In the genomic region with DNA sequence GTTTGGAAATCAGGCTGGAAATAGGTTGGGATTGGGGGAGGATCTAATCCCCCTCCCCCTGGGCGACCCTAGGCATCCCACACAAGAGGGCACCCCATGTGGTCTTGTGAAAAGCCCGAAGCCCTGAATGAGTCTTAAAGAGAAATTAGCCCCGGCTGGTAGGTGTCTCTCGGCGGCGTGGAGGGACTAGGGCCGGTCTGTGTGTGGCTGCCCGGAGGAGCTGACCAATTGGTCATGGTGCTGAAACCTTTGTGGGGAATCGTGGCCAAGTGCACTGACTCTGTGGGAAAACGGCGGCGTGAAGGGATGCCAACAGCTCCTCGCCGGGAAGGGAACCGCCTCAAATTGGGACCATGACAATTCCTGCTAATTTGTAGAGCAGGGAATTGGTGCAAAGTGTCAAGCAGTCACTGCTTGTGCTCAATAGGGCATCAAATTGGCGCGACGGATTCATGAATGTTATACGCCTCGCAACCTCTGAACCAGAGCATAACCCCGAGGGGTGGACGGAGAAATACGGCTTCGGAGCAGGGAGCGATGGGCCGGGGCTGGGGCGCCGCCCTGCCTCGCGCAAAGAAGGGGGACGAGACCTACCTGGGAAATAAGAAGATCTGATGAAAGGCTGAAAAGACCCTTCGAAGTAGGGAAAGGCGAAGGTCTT, we compare ENCODE assay signal across 9 cellular contexts. TPM values are rescaled to one million over a fixed set of nuclear protein-coding genes. Genes with fewer than 3 reads are reported as not detected.
A peak's percentile ranks its signal among the peaks of the same experiment; 100 is the strongest.
DNase-seq lines count a peak whose midpoint lies in the region; ATAC-seq lines count a peak whose summit lies in the region.
"Had no signal": no experiment of that assay in that cellular context is flagged by ENCODE, and none has a peak within 500 bp of the region (broad histone marks: within the 10 kb centered on the region; RNA-seq: fewer than 3 reads in every experiment).

No MANE protein-coding gene starts in this region.

- intact Hi-C loops in naive thymus-derived CD4-positive, alpha-beta T cell (cut with micrococcal nuclease) = loop anchor here in 1 of 2 donors (10.0 kb wide), 1 partner anchor 206 kb away; a partner anchor contains a TSS

- POLR2A ChIA-PET in naive thymus-derived CD4-positive, alpha-beta T cell (lab: Charles Lee) = no interaction called here

- peaks cover 26 to 63% (median 50%) of the 10 kb centered on the region in 7 donors for H3K4me1 Mint-ChIP-seq in naive thymus-derived CD4-positive, alpha-beta T cell

- peak; percentile 27 for DNase-seq in GM04504 (ENCODE audit: low read depth)
- DNase-seq in NCI-H69 (lab: John Stamatoyannopoulos, UW) = peak; percentile 48
- DNase-seq in epidermal melanocyte (ENCODE audit: insufficient read length, low spot score) = peak; percentile 61
- DNase-seq in naive thymus-derived CD4-positive, alpha-beta T cell = peak in 1 of 9 donors; percentile 4
- no peak for DNase-seq in NCI-H524 treated with DMSO at 0.1 percent for 48 hours (lab: John Stamatoyannopoulos, UW)
- DNase-seq in activated CD8-positive, alpha-beta memory T cell treated with anti-CD3 and anti-CD28 coated beads for 24 hours = no peak
- DNase-seq in NCI-H2107 treated with DMSO at 0.1 percent for 48 hours (lab: John Stamatoyannopoulos, UW; ENCODE audit: unreplicated experiment) = no peak

- peaks cover 12 to 39% of the 10 kb centered on the region in 2 donors for H3K27me3 ChIP-seq in naive thymus-derived CD4-positive, alpha-beta T cell (ENCODE audit: control insufficient read depth in 2 of 2, insufficient read depth in 2 of 2, low read length in 2 of 2)

- peaks cover 0 to 7% (median 4%) of the 10 kb centered on the region in 5 donors for H3K36me3 Mint-ChIP-seq in naive thymus-derived CD4-positive, alpha-beta T cell

- peaks cover 59 to 87% (median 74%) of the 10 kb centered on the region in 5 donors for H3K27me3 Mint-ChIP-seq in naive thymus-derived CD4-positive, alpha-beta T cell

- H3K36me3 ChIP-seq in naive thymus-derived CD4-positive, alpha-beta T cell (ENCODE audit: control insufficient read depth in 2 of 3, insufficient read depth in 3 of 3, low read length in 3 of 3) = no peaks in the 10 kb centered on the region

- peaks cover 0 to 17% (median 0%) of the 10 kb centered on the region in 3 experiments for H3K9me3 ChIP-seq in naive thymus-derived CD4-positive, alpha-beta T cell (ENCODE audit: control insufficient read depth in 2 of 3, low read length in 3 of 3)

- peak overlapping the region; percentile 19 to 89 (median 56) for H3K4me3 Mint-ChIP-seq in naive thymus-derived CD4-positive, alpha-beta T cell

- H3K4me1 ChIP-seq in naive thymus-derived CD4-positive, alpha-beta T cell (ENCODE audit: control insufficient read depth in 2 of 2, insufficient read depth in 2 of 2, low read length in 2 of 2) = peaks cover 5 to 9% of the 10 kb centered on the region in 2 donors

- no peak overlapping the region for H3K4me3 ChIP-seq in naive thymus-derived CD4-positive, alpha-beta T cell (ENCODE audit: low read length)

- ATAC-seq in naive thymus-derived CD4-positive, alpha-beta T cell = no peak
- ATAC-seq in HG02970 (IDR thresholded peaks at IDR 0.05; ENCODE audit: low FRiP score, unreplicated experiment) = no peak

- H3K27ac ChIP-seq in naive thymus-derived CD4-positive, alpha-beta T cell (ENCODE audit: low read depth, low read length) = no peak overlapping the region
- H3K27ac ChIP-seq: HL-60 had no signal

- peak overlapping the region in 5 of 9 donors; percentile 17 to 79 (median 26) for H3K27ac Mint-ChIP-seq in naive thymus-derived CD4-positive, alpha-beta T cell

- CTCF ChIA-PET in naive thymus-derived CD4-positive, alpha-beta T cell (lab: Charles Lee) = no interaction called here

- peaks cover 0 to 49% (median 19%) of the 10 kb centered on the region in 11 donors for H3K9me3 Mint-ChIP-seq in naive thymus-derived CD4-positive, alpha-beta T cell

RNA-seq across cellular contexts. Expression of a gene that starts 1.5 kb away (rescaled TPM):
- total RNA-seq in naive thymus-derived CD4-positive, alpha-beta T cell = not detected
- not detected for polyA plus RNA-seq in naive thymus-derived CD4-positive, alpha-beta T cell

Comparison
In these comparisons a context has a peak if more than half of its experiments do, and no peak if none do; other contexts are left out.
1. DNase-seq: peak in GM04504 (single experiment), NCI-H69 (single experiment) and epidermal melanocyte (single experiment); none in NCI-H524 treated with DMSO at 0.1 percent for 48 hours (single experiment), activated CD8-positive, alpha-beta memory T cell treated with anti-CD3 and anti-CD28 coated beads for 24 hours (single experiment) and NCI-H2107 treated with DMSO at 0.1 percent for 48 hours (single experiment).